15 cellular contexts compared by ENCODE assay signal in genomic region chr6:170256641-170257040, GRCh38. TPM values are rescaled to one million over a fixed set of nuclear protein-coding genes. Genes with fewer than 3 reads are reported as not detected.
DNase-seq lines count a peak whose midpoint lies in the region; ATAC-seq lines count a peak whose summit lies in the region.
"Had no signal": no experiment of that assay in that cellular context is flagged by ENCODE, and none has a peak within 500 bp of the region (broad histone marks: within the 10 kb centered on the region; RNA-seq: fewer than 3 reads in every experiment).

No MANE protein-coding gene starts in this region.

- H3K4me1 ChIP-seq in right cardiac atrium (ENCODE audit: control insufficient read depth, insufficient read depth, low read length) (no peaks in the 10 kb centered on the region), SJCRH30 (peaks cover 23% of the 10 kb centered on the region)

- ATAC-seq in left ventricle myocardium superior (no peak), right cardiac atrium (no peak), sciatic nerve (no peak), HG03565 (IDR thresholded peaks at IDR 0.05; ENCODE audit: unreplicated experiment) (no peak)
- ATAC-seq: CD8-positive, alpha-beta T cell had no signal

- WGBS in right cardiac atrium, result 92% methylated on average over 21 of the region's 21 CpGs

- H3K27me3 ChIP-seq in right cardiac atrium (ENCODE audit: control insufficient read depth, insufficient read depth) (no peaks in the 10 kb centered on the region), SJCRH30 (no peaks in the 10 kb centered on the region)

- H3K9me3 ChIP-seq in right cardiac atrium (ENCODE audit: control insufficient read depth, low read length) (no peaks in the 10 kb centered on the region), SJCRH30 (replicated peaks) (no peaks in the 10 kb centered on the region)
- H3K9me3 ChIP-seq: BLaER1 treated with 17β-estradiol and CSF1 and Interleukin-3, amounts not matched to agents 10 nM and 100 nM had no signal

- intact Hi-C loops in left ventricle myocardium superior (cut with micrococcal nuclease), result no loop called here
- intact Hi-C loops in right cardiac atrium (cut with DNase I), result no loop called here
- intact Hi-C loops in sciatic nerve (cut with DNase I), result no loop called here

- no peaks in the 10 kb centered on the region for H3K36me3 ChIP-seq in SJCRH30
- H3K36me3 ChIP-seq: BLaER1 treated with 17β-estradiol and CSF1 and Interleukin-3, amounts not matched to agents 10 nM and 100 nM had no signal

- H3K4me3 ChIP-seq in right cardiac atrium (ENCODE audit: low read length), result no peak overlapping the region
- no peak overlapping the region for H3K4me3 ChIP-seq in SJCRH30
- H3K4me3 ChIP-seq: BLaER1 treated with 17β-estradiol and CSF1 and Interleukin-3, amounts not matched to agents 10 nM and 100 nM had no signal

- H3K27ac ChIP-seq in right cardiac atrium (ENCODE audit: low read length), result no peak overlapping the region
- peak overlapping the region; percentile 17 for H3K27ac ChIP-seq in SJCRH30
- H3K27ac ChIP-seq: BLaER1 treated with 17β-estradiol and CSF1 and Interleukin-3, amounts not matched to agents 10 nM and 100 nM; HL-60 had no signal

- DNase-seq in left ventricle myocardium superior (peak; percentile 13), right cardiac atrium (no peak), SJCRH30 (no peak), sciatic nerve (ENCODE audit: low spot score) (peak; percentile 37), NCI-H510A (lab: John Stamatoyannopoulos, UW) (no peak)
- DNase-seq: Calu3; CD8-positive, alpha-beta T cell; DMS79 treated with DMSO at 0.1 percent for 48 hours; GF-D8; GOT3; H9; IMR-90 had no signal

RNA-seq across cellular contexts. Expression of gene DLL1, which starts 34.2 kb away (rescaled TPM):
- total RNA-seq in left ventricle myocardium superior (15.3 TPM), right cardiac atrium (10 to 100 TPM; 23.9 to 29.2 (median 27.0) TPM), sciatic nerve (15.4 TPM)
- polyA plus RNA-seq in right cardiac atrium, result 25.8 TPM
- 12.6 and 13.6 TPM in 2 replicates for total RNA-seq in SJCRH30 (2014; rRNA removed; shearing (Covaris generic))

RNA-seq across cellular contexts. Expression of gene FAM120B, which starts 49.9 kb away (rescaled TPM):
- total RNA-seq in left ventricle myocardium superior (20.5 TPM), right cardiac atrium (10 to 100 TPM; 25.8 to 31.9 (median 29.5) TPM), sciatic nerve (36.5 TPM)
- polyA plus RNA-seq in right cardiac atrium, result 10.7 TPM
- 19.6 and 21.4 TPM in 2 replicates for total RNA-seq in SJCRH30 (2014; rRNA removed; shearing (Covaris generic))

Comparison
In these comparisons a context has a peak if more than half of its experiments do, and no peak if none do; other contexts are left out.
1. DNase-seq: peak in left ventricle myocardium superior (single experiment) and sciatic nerve (single experiment); none in right cardiac atrium (0 of 3), SJCRH30 (0 of 2) and NCI-H510A (single experiment).